Comparison of ENCODE assay signal across 1 cellular context in the genomic region with DNA sequence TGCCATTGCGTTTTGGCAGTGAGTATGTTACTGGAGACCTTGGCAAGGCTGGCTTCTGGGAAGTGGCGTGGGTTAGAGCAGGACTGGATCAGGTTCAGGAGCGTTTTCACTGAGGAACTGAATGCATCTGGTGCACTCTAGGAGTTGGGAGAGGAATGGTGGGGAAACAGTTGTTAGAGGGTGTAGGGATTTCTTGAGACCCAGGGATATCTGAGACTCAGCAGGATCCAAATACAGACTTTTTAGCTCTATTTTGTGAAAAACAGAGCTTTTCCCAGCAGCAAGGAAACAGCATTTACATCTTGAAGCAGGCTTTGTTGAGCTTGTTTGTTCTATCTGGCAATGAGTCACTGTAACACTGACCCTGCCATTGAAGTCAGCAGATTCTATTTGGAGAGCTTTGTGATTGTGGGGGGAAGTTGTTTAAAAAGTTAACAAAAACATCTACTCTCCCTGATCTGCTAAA.
TF ChIP-seq lines count a peak whose summit lies in the region.

No MANE protein-coding gene starts in this region.

TF ChIP-seq in HepG2, 621 proteins besides CTCF, POLR2A, EP300 and RAD21 (continued from another document and continues in another):
- TF ChIP-seq, protein P1, sequence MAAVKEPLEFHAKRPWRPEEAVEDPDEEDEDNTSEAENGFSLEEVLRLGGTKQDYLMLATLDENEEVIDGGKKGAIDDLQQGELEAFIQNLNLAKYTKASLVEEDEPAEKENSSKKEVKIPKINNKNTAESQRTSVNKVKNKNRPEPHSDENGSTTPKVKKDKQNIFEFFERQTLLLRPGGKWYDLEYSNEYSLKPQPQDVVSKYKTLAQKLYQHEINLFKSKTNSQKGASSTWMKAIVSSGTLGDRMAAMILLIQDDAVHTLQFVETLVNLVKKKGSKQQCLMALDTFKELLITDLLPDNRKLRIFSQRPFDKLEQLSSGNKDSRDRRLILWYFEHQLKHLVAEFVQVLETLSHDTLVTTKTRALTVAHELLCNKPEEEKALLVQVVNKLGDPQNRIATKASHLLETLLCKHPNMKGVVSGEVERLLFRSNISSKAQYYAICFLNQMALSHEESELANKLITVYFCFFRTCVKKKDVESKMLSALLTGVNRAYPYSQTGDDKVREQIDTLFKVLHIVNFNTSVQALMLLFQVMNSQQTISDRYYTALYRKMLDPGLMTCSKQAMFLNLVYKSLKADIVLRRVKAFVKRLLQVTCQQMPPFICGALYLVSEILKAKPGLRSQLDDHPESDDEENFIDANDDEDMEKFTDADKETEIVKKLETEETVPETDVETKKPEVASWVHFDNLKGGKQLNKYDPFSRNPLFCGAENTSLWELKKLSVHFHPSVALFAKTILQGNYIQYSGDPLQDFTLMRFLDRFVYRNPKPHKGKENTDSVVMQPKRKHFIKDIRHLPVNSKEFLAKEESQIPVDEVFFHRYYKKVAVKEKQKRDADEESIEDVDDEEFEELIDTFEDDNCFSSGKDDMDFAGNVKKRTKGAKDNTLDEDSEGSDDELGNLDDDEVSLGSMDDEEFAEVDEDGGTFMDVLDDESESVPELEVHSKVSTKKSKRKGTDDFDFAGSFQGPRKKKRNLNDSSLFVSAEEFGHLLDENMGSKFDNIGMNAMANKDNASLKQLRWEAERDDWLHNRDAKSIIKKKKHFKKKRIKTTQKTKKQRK (IDR thresholded peaks at IDR 0.05; ENCODE audit: low read length), result no peak
- TF ChIP-seq EED (CRISPR knock-in tag; IDR thresholded peaks at IDR 0.05) (no peak), IRX3 (CRISPR knock-in tag; IDR thresholded peaks at IDR 0.05; ENCODE audit: borderline replicate concordance, low read depth) (no peak), RAD51 (IDR thresholded peaks at IDR 0.05; ENCODE audit: borderline replicate concordance) (no peak), SNRNP70 (IDR thresholded peaks at IDR 0.05; ENCODE audit: low read depth, low read length) (no peak), ZNF136 (CRISPR knock-in tag; IDR thresholded peaks at IDR 0.05; ENCODE audit: low read depth) (no peak), GPN1 (CRISPR knock-in tag; IDR thresholded peaks at IDR 0.05; ENCODE audit: borderline replicate concordance) (no peak), IRF1 (CRISPR knock-in tag; IDR thresholded peaks at IDR 0.05; ENCODE audit: low read depth) (no peak), EEA1 (CRISPR knock-in tag; IDR thresholded peaks at IDR 0.05; ENCODE audit: borderline replicate concordance) (no peak), TIGD3 (CRISPR knock-in tag; IDR thresholded peaks at IDR 0.05; ENCODE audit: borderline replicate concordance) (no peak), ZNF572 (CRISPR knock-in tag; IDR thresholded peaks at IDR 0.05) (no peak), ZNF672 (CRISPR knock-in tag; IDR thresholded peaks at IDR 0.05) (no peak), TEAD3 (CRISPR knock-in tag; optimal IDR thresholded peaks at IDR 0.05; ENCODE audit: borderline replicate concordance) (no peak), ZNF501 (CRISPR knock-in tag; IDR thresholded peaks at IDR 0.05) (no peak), TGIF2 (CRISPR knock-in tag; IDR thresholded peaks at IDR 0.05) (no peak), YEATS2 (CRISPR knock-in tag; IDR thresholded peaks at IDR 0.05; ENCODE audit: borderline replicate concordance) (no peak), ZMYM2 (CRISPR knock-in tag; IDR thresholded peaks at IDR 0.05) (no peak), SALL2 (CRISPR knock-in tag; IDR thresholded peaks at IDR 0.05) (no peak), ZNF138 (CRISPR knock-in tag; IDR thresholded peaks at IDR 0.05; ENCODE audit: low read depth) (no peak), SP140L (CRISPR knock-in tag; IDR thresholded peaks at IDR 0.05; ENCODE audit: borderline replicate concordance) (no peak), ZNF616 (CRISPR knock-in tag; IDR thresholded peaks at IDR 0.05; ENCODE audit: low read depth) (no peak), KMT2A (CRISPR knock-in tag; IDR thresholded peaks at IDR 0.05) (no peak), ZNF432 (CRISPR knock-in tag; IDR thresholded peaks at IDR 0.05; ENCODE audit: borderline replicate concordance) (no peak), TAF1 (CRISPR knock-in tag; IDR thresholded peaks at IDR 0.05) (peak; percentile 27; the same call in 1 of the 2 replicates), SRSF4 (IDR thresholded peaks at IDR 0.05; ENCODE audit: low read depth, low read length, poor library complexity, severe bottlenecking) (no peak), ZNF160 (CRISPR knock-in tag; IDR thresholded peaks at IDR 0.05) (no peak), SOX6 (IDR thresholded peaks at IDR 0.05) (no peak), SOX6 (CRISPR knock-in tag; IDR thresholded peaks at IDR 0.05) (peak; percentile 87), CREB3 (CRISPR knock-in tag; IDR thresholded peaks at IDR 0.05) (no peak), ATF5 (CRISPR knock-in tag; IDR thresholded peaks at IDR 0.05; ENCODE audit: low read depth) (no peak), ZNF496 (CRISPR knock-in tag; IDR thresholded peaks at IDR 0.05; ENCODE audit: insufficient replicate concordance) (no peak), HNF4A (CRISPR knock-in tag; IDR thresholded peaks at IDR 0.05) (peak; percentile 20; the same call in 1 of the 2 replicates), CREBL2 (CRISPR knock-in tag; IDR thresholded peaks at IDR 0.05; ENCODE audit: borderline replicate concordance) (no peak), SUZ12 (IDR thresholded peaks at IDR 0.05; ENCODE audit: low read depth, low read length) (no peak), ZNF639 (CRISPR knock-in tag; conservative IDR thresholded peaks at IDR 0.05) (no peak), GFI1 (CRISPR knock-in tag; IDR thresholded peaks at IDR 0.05; ENCODE audit: borderline replicate concordance) (no peak; the same call in 1 of the 2 replicates), NCOA5 (CRISPR knock-in tag; IDR thresholded peaks at IDR 0.05) (no peak), CEBPG (CRISPR knock-in tag; IDR thresholded peaks at IDR 0.05) (peak; percentile 38; the same call in 1 of the 2 replicates), ZBTB43 (CRISPR knock-in tag; conservative IDR thresholded peaks at IDR 0.05) (no peak), ZNF383 (CRISPR knock-in tag; IDR thresholded peaks at IDR 0.05; ENCODE audit: borderline replicate concordance) (no peak)
- TF ChIP-seq, protein P2, sequence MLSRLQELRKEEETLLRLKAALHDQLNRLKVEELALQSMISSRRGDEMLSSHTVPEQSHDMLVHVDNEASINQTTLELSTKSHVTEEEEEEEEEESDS (CRISPR knock-in tag; IDR thresholded peaks at IDR 0.05; ENCODE audit: borderline replicate concordance), result no peak
- TF ChIP-seq, protein P3, sequence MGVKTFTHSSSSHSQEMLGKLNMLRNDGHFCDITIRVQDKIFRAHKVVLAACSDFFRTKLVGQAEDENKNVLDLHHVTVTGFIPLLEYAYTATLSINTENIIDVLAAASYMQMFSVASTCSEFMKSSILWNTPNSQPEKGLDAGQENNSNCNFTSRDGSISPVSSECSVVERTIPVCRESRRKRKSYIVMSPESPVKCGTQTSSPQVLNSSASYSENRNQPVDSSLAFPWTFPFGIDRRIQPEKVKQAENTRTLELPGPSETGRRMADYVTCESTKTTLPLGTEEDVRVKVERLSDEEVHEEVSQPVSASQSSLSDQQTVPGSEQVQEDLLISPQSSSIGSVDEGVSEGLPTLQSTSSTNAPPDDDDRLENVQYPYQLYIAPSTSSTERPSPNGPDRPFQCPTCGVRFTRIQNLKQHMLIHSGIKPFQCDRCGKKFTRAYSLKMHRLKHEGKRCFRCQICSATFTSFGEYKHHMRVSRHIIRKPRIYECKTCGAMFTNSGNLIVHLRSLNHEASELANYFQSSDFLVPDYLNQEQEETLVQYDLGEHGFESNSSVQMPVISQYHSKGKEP (CRISPR knock-in tag; IDR thresholded peaks at IDR 0.05), result no peak
- TF ChIP-seq, protein P4, sequence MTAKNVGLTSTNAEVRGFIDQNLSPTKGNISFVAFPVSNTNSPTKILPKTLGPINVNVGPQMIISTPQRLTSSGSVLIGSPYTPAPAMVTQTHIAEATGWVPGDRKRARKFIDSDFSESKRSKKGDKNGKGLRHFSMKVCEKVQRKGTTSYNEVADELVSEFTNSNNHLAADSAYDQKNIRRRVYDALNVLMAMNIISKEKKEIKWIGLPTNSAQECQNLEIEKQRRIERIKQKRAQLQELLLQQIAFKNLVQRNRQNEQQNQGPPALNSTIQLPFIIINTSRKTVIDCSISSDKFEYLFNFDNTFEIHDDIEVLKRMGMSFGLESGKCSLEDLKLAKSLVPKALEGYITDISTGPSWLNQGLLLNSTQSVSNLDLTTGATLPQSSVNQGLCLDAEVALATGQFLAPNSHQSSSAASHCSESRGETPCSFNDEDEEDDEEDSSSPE (CRISPR knock-in tag; IDR thresholded peaks at IDR 0.05), result no peak
- TF ChIP-seq, protein P5, sequence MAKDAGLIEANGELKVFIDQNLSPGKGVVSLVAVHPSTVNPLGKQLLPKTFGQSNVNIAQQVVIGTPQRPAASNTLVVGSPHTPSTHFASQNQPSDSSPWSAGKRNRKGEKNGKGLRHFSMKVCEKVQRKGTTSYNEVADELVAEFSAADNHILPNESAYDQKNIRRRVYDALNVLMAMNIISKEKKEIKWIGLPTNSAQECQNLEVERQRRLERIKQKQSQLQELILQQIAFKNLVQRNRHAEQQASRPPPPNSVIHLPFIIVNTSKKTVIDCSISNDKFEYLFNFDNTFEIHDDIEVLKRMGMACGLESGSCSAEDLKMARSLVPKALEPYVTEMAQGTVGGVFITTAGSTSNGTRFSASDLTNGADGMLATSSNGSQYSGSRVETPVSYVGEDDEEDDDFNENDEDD (CRISPR knock-in tag; IDR thresholded peaks at IDR 0.05; ENCODE audit: borderline replicate concordance), result no peak
- TF ChIP-seq, protein P6, sequence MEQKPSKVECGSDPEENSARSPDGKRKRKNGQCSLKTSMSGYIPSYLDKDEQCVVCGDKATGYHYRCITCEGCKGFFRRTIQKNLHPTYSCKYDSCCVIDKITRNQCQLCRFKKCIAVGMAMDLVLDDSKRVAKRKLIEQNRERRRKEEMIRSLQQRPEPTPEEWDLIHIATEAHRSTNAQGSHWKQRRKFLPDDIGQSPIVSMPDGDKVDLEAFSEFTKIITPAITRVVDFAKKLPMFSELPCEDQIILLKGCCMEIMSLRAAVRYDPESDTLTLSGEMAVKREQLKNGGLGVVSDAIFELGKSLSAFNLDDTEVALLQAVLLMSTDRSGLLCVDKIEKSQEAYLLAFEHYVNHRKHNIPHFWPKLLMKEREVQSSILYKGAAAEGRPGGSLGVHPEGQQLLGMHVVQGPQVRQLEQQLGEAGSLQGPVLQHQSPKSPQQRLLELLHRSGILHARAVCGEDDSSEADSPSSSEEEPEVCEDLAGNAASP (CRISPR knock-in tag; IDR thresholded peaks at IDR 0.05; ENCODE audit: borderline replicate concordance), result no peak
